ENCODE assay signal across 12 cellular contexts in genomic region chr7:71482284-71482683, GRCh38.
"Had no signal": no experiment of that assay in that cellular context is flagged by ENCODE, and none has a peak within 500 bp of the region (broad histone marks: within the 10 kb centered on the region; RNA-seq: fewer than 3 reads in every experiment).

No MANE protein-coding gene starts in this region.

- H3K4me1 Mint-ChIP-seq: activated B cell treated with CpG ODN at 0.5 μM for 24 hours; activated CD4-positive, alpha-beta T cell treated with anti-CD3 and anti-CD28 coated beads, Interleukin-2, amount 10 ng/mL, durations not matched to agents 7 days and 5 days; activated naive CD4-positive, alpha-beta T cell treated with anti-CD3 and anti-CD28 coated beads, Interleukin-2, amount 10 ng/mL, durations not matched to agents 7 days and 5 days; activated T-helper 17 cell treated with anti-CD3 and anti-CD28 coated beads, Interleukin-2, amount 50 U/mL, for 72 hours had no signal

- ATAC-seq: activated T-helper 17 cell treated with anti-CD3 and anti-CD28 coated beads, Interleukin-2, amount 50 U/mL, for 72 hours; foreskin keratinocyte; left colon; right cardiac atrium had no signal

- H3K4me3 Mint-ChIP-seq: activated B cell treated with CpG ODN at 0.5 μM for 24 hours; activated CD4-positive, alpha-beta T cell treated with anti-CD3 and anti-CD28 coated beads, Interleukin-2, amount 10 ng/mL, durations not matched to agents 7 days and 5 days; activated naive CD4-positive, alpha-beta T cell treated with anti-CD3 and anti-CD28 coated beads, Interleukin-2, amount 10 ng/mL, durations not matched to agents 7 days and 5 days; activated T-helper 17 cell treated with anti-CD3 and anti-CD28 coated beads, Interleukin-2, amount 50 U/mL, for 72 hours; natural killer cell treated with Interleukin-12 subunit alpha and Interleukin-12 subunit beta and Interleukin-15 and Interleukin-18, amount 100 ng/mL, for 72 hours had no signal

- H3K27me3 Mint-ChIP-seq: activated B cell treated with CpG ODN at 0.5 μM for 24 hours; activated CD4-positive, alpha-beta T cell treated with anti-CD3 and anti-CD28 coated beads, Interleukin-2, amount 10 ng/mL, durations not matched to agents 7 days and 5 days; activated naive CD4-positive, alpha-beta T cell treated with anti-CD3 and anti-CD28 coated beads, Interleukin-2, amount 10 ng/mL, durations not matched to agents 7 days and 5 days; activated T-helper 17 cell treated with anti-CD3 and anti-CD28 coated beads, Interleukin-2, amount 50 U/mL, for 72 hours; natural killer cell treated with Interleukin-12 subunit alpha and Interleukin-12 subunit beta and Interleukin-15 and Interleukin-18, amount 100 ng/mL, for 72 hours had no signal

- H3K9me3 Mint-ChIP-seq: natural killer cell treated with Interleukin-12 subunit alpha and Interleukin-12 subunit beta and Interleukin-15 and Interleukin-18, amount 100 ng/mL, for 72 hours had no signal

- H3K36me3 Mint-ChIP-seq: activated naive CD4-positive, alpha-beta T cell treated with anti-CD3 and anti-CD28 coated beads, Interleukin-2, amount 10 ng/mL, durations not matched to agents 7 days and 5 days; natural killer cell treated with Interleukin-12 subunit alpha and Interleukin-12 subunit beta and Interleukin-15 and Interleukin-18, amount 100 ng/mL, for 72 hours had no signal

- DNase-seq: activated B cell treated with CpG ODN at 0.5 μM for 24 hours; activated CD4-positive, alpha-beta T cell treated with anti-CD3 and anti-CD28 coated beads, Interleukin-2, amount 10 ng/mL, durations not matched to agents 7 days and 5 days; activated naive CD4-positive, alpha-beta T cell treated with anti-CD3 and anti-CD28 coated beads, Interleukin-2, amount 10 ng/mL, durations not matched to agents 7 days and 5 days; activated T-cell treated with anti-CD3 and anti-CD28 coated beads for 4 hours; foreskin keratinocyte; left colon; occipital lobe; right cardiac atrium; tibial artery had no signal

- H3K27ac Mint-ChIP-seq: activated B cell treated with CpG ODN at 0.5 μM for 24 hours; activated CD4-positive, alpha-beta T cell treated with anti-CD3 and anti-CD28 coated beads, Interleukin-2, amount 10 ng/mL, durations not matched to agents 7 days and 5 days; activated naive CD4-positive, alpha-beta T cell treated with anti-CD3 and anti-CD28 coated beads, Interleukin-2, amount 10 ng/mL, durations not matched to agents 7 days and 5 days; activated T-helper 17 cell treated with anti-CD3 and anti-CD28 coated beads, Interleukin-2, amount 50 U/mL, for 72 hours; natural killer cell treated with Interleukin-12 subunit alpha and Interleukin-12 subunit beta and Interleukin-15 and Interleukin-18, amount 100 ng/mL, for 72 hours; progenitor cell of endocrine pancreas had no signal
